Comparison of ENCODE assay signal across 1 cellular context in the genomic region with DNA sequence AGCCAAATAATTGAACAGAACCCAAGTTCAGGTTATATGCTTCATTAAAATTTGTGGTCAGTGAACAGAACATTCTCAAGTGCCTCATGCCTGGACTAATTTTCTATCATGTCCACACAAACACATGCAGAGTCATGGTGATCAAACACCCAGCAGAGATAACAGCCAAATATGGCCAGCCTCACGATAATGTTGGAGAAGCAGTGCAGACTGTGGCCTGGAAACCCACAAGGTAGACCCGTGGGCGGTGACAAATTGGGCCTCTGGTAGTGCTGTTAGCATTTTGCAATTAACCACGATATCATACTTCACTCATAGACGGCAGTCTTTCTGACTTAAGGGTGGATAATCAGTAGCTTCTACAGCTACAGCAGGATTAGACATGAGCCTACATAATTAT.
TF ChIP-seq lines count a peak whose summit lies in the region.

No MANE protein-coding gene starts in this region.

TF ChIP-seq in K562, 482 proteins besides CTCF, POLR2A, EP300 and RAD21 (continued from another document and continues in another):
- TF ChIP-seq ZC3H4 (CRISPR knock-in tag; IDR thresholded peaks at IDR 0.05; ENCODE audit: borderline replicate concordance) (no peak), U2AF1 (optimal IDR thresholded peaks at IDR 0.05; ENCODE audit: low read depth, low read length) (no peak), TCF3 (CRISPR knock-in tag; IDR thresholded peaks at IDR 0.05) (peak; percentile 86), RFX1 (IDR thresholded peaks at IDR 0.05) (no peak), FOXA3 (CRISPR knock-in tag; conservative IDR thresholded peaks at IDR 0.05 in 1 of 2, IDR thresholded peaks at IDR 0.05 in 1 of 2) (peak; percentile 68 to 72; a peak in 3 of 4 replicates), HDAC2 (IDR thresholded peaks at IDR 0.05) (peak; percentile 88), MTA1 (IDR thresholded peaks at IDR 0.05; ENCODE audit: borderline replicate concordance) (peak; percentile 61; the same call in 1 of the 2 replicates), STAT5A (IDR thresholded peaks at IDR 0.05; ENCODE audit: borderline replicate concordance, low read length) (peak; percentile 63; the same call in 1 of the 2 replicates), BRF1 (IDR thresholded peaks at IDR 0.05; ENCODE audit: borderline replicate concordance, extremely low read depth, insufficient read length) (no peak), ZNF41 (CRISPR knock-in tag; conservative IDR thresholded peaks at IDR 0.05) (no peak), FOSL1 (tag; conservative IDR thresholded peaks at IDR 0.05) (peak; percentile 56), ELF4 (CRISPR knock-in tag; IDR thresholded peaks at IDR 0.05) (no peak), RCOR1 (IDR thresholded peaks at IDR 0.05; ENCODE audit: borderline replicate concordance in 1 of 2, low read depth in 2 of 2, low read length in 2 of 2) (peak; percentile 58 to 97; a peak in 3 of 4 replicates), ZNF324 (CRISPR knock-in tag; IDR thresholded peaks at IDR 0.05) (no peak), KDM5B (IDR thresholded peaks at IDR 0.05; ENCODE audit: insufficient replicate concordance, low read depth, low read length) (no peak), NFE2 (IDR thresholded peaks at IDR 0.05; ENCODE audit: low read depth) (peak; percentile 98), SMAD4 (CRISPR knock-in tag; conservative IDR thresholded peaks at IDR 0.05) (peak; percentile 85), ZNF274 (IDR thresholded peaks at IDR 0.05; ENCODE audit: borderline replicate concordance, low read depth, low read length) (no peak), CBFA2T3 (IDR thresholded peaks at IDR 0.05) (peak; percentile 94)
- TF ChIP-seq, protein P1, sequence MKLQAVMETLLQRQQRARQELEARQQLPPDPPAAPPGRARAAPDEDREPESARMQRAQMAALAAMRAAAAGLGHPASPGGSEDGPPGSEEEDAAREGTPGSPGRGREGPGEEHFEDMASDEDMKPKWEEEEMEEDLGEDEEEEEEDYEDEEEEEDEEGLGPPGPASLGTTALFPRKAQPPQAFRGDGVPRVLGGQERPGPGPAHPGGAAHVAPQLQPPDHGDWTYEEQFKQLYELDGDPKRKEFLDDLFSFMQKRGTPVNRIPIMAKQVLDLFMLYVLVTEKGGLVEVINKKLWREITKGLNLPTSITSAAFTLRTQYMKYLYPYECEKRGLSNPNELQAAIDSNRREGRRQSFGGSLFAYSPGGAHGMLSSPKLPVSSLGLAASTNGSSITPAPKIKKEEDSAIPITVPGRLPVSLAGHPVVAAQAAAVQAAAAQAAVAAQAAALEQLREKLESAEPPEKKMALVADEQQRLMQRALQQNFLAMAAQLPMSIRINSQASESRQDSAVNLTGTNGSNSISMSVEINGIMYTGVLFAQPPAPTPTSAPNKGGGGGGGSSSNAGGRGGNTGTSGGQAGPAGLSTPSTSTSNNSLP (IDR thresholded peaks at IDR 0.05; ENCODE audit: borderline replicate concordance, low read depth, low read length), result peak; percentile 89
- TF ChIP-seq, protein P2, sequence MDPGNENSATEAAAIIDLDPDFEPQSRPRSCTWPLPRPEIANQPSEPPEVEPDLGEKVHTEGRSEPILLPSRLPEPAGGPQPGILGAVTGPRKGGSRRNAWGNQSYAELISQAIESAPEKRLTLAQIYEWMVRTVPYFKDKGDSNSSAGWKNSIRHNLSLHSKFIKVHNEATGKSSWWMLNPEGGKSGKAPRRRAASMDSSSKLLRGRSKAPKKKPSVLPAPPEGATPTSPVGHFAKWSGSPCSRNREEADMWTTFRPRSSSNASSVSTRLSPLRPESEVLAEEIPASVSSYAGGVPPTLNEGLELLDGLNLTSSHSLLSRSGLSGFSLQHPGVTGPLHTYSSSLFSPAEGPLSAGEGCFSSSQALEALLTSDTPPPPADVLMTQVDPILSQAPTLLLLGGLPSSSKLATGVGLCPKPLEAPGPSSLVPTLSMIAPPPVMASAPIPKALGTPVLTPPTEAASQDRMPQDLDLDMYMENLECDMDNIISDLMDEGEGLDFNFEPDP (CRISPR knock-in tag; IDR thresholded peaks at IDR 0.05), result no peak
- TF ChIP-seq, protein P3, sequence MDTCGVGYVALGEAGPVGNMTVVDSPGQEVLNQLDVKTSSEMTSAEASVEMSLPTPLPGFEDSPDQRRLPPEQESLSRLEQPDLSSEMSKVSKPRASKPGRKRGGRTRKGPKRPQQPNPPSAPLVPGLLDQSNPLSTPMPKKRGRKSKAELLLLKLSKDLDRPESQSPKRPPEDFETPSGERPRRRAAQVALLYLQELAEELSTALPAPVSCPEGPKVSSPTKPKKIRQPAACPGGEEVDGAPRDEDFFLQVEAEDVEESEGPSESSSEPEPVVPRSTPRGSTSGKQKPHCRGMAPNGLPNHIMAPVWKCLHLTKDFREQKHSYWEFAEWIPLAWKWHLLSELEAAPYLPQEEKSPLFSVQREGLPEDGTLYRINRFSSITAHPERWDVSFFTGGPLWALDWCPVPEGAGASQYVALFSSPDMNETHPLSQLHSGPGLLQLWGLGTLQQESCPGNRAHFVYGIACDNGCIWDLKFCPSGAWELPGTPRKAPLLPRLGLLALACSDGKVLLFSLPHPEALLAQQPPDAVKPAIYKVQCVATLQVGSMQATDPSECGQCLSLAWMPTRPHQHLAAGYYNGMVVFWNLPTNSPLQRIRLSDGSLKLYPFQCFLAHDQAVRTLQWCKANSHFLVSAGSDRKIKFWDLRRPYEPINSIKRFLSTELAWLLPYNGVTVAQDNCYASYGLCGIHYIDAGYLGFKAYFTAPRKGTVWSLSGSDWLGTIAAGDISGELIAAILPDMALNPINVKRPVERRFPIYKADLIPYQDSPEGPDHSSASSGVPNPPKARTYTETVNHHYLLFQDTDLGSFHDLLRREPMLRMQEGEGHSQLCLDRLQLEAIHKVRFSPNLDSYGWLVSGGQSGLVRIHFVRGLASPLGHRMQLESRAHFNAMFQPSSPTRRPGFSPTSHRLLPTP (IDR thresholded peaks at IDR 0.05; ENCODE audit: borderline replicate concordance, extremely low read depth, insufficient read length), result no peak
- TF ChIP-seq, protein P4, sequence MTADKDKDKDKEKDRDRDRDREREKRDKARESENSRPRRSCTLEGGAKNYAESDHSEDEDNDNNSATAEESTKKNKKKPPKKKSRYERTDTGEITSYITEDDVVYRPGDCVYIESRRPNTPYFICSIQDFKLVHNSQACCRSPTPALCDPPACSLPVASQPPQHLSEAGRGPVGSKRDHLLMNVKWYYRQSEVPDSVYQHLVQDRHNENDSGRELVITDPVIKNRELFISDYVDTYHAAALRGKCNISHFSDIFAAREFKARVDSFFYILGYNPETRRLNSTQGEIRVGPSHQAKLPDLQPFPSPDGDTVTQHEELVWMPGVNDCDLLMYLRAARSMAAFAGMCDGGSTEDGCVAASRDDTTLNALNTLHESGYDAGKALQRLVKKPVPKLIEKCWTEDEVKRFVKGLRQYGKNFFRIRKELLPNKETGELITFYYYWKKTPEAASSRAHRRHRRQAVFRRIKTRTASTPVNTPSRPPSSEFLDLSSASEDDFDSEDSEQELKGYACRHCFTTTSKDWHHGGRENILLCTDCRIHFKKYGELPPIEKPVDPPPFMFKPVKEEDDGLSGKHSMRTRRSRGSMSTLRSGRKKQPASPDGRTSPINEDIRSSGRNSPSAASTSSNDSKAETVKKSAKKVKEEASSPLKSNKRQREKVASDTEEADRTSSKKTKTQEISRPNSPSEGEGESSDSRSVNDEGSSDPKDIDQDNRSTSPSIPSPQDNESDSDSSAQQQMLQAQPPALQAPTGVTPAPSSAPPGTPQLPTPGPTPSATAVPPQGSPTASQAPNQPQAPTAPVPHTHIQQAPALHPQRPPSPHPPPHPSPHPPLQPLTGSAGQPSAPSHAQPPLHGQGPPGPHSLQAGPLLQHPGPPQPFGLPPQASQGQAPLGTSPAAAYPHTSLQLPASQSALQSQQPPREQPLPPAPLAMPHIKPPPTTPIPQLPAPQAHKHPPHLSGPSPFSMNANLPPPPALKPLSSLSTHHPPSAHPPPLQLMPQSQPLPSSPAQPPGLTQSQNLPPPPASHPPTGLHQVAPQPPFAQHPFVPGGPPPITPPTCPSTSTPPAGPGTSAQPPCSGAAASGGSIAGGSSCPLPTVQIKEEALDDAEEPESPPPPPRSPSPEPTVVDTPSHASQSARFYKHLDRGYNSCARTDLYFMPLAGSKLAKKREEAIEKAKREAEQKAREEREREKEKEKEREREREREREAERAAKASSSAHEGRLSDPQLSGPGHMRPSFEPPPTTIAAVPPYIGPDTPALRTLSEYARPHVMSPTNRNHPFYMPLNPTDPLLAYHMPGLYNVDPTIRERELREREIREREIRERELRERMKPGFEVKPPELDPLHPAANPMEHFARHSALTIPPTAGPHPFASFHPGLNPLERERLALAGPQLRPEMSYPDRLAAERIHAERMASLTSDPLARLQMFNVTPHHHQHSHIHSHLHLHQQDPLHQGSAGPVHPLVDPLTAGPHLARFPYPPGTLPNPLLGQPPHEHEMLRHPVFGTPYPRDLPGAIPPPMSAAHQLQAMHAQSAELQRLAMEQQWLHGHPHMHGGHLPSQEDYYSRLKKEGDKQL (CRISPR knock-in tag; IDR thresholded peaks at IDR 0.05; ENCODE audit: borderline replicate concordance), result no peak
- TF ChIP-seq, protein P5, sequence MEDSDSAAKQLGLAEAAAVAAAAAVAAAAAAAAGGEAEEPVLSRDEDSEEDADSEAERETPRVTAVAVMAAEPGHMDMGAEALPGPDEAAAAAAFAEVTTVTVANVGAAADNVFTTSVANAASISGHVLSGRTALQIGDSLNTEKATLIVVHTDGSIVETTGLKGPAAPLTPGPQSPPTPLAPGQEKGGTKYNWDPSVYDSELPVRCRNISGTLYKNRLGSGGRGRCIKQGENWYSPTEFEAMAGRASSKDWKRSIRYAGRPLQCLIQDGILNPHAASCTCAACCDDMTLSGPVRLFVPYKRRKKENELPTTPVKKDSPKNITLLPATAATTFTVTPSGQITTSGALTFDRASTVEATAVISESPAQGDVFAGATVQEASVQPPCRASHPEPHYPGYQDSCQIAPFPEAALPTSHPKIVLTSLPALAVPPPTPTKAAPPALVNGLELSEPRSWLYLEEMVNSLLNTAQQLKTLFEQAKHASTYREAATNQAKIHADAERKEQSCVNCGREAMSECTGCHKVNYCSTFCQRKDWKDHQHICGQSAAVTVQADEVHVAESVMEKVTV (CRISPR knock-in tag; IDR thresholded peaks at IDR 0.05), result no peak
- TF ChIP-seq, protein P6, sequence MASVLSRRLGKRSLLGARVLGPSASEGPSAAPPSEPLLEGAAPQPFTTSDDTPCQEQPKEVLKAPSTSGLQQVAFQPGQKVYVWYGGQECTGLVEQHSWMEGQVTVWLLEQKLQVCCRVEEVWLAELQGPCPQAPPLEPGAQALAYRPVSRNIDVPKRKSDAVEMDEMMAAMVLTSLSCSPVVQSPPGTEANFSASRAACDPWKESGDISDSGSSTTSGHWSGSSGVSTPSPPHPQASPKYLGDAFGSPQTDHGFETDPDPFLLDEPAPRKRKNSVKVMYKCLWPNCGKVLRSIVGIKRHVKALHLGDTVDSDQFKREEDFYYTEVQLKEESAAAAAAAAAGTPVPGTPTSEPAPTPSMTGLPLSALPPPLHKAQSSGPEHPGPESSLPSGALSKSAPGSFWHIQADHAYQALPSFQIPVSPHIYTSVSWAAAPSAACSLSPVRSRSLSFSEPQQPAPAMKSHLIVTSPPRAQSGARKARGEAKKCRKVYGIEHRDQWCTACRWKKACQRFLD (CRISPR knock-in tag; IDR thresholded peaks at IDR 0.05), result 0 out of 2 replicates have a peak, but pooled peaks have one; percentile 32
- TF ChIP-seq, protein P7, sequence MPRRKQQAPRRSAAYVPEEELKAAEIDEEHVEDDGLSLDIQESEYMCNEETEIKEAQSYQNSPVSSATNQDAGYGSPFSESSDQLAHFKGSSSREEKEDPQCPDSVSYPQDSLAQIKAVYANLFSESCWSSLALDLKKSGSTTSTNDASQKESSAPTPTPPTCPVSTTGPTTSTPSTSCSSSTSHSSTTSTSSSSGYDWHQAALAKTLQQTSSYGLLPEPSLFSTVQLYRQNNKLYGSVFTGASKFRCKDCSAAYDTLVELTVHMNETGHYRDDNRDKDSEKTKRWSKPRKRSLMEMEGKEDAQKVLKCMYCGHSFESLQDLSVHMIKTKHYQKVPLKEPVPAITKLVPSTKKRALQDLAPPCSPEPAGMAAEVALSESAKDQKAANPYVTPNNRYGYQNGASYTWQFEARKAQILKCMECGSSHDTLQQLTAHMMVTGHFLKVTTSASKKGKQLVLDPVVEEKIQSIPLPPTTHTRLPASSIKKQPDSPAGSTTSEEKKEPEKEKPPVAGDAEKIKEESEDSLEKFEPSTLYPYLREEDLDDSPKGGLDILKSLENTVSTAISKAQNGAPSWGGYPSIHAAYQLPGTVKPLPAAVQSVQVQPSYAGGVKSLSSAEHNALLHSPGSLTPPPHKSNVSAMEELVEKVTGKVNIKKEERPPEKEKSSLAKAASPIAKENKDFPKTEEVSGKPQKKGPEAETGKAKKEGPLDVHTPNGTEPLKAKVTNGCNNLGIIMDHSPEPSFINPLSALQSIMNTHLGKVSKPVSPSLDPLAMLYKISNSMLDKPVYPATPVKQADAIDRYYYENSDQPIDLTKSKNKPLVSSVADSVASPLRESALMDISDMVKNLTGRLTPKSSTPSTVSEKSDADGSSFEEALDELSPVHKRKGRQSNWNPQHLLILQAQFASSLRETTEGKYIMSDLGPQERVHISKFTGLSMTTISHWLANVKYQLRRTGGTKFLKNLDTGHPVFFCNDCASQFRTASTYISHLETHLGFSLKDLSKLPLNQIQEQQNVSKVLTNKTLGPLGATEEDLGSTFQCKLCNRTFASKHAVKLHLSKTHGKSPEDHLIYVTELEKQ (CRISPR knock-in tag; IDR thresholded peaks at IDR 0.05), result no peak
- TF ChIP-seq, protein P8, sequence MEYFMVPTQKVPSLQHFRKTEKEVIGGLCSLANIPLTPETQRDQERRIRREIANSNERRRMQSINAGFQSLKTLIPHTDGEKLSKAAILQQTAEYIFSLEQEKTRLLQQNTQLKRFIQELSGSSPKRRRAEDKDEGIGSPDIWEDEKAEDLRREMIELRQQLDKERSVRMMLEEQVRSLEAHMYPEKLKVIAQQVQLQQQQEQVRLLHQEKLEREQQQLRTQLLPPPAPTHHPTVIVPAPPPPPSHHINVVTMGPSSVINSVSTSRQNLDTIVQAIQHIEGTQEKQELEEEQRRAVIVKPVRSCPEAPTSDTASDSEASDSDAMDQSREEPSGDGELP (CRISPR knock-in tag; IDR thresholded peaks at IDR 0.05; ENCODE audit: borderline replicate concordance), result 0 out of 2 replicates have a peak, but pooled peaks have one; percentile 25
